Comparison of ENCODE assay signal across 28 cellular contexts in genomic region chr22:35348703-35349102, GRCh38.
"Had no signal": no experiment of that assay in that cellular context is flagged by ENCODE, and none has a peak within 500 bp of the region (broad histone marks: within the 10 kb centered on the region; RNA-seq: fewer than 3 reads in every experiment).

No MANE protein-coding gene starts in this region.

- H3K9me3 Mint-ChIP-seq: activated CD4-positive, alpha-beta T cell treated with anti-CD3 and anti-CD28 coated beads, Interleukin-2, amount 10 ng/mL, durations not matched to agents 7 days and 5 days; activated CD8-positive, alpha-beta T cell treated with anti-CD3 and anti-CD28 coated beads for 36 hours; activated T-cell treated with anti-CD3 and anti-CD28 coated beads, Interleukin-2, amount 50 U/mL, for 4 hours; activated T-helper 17 cell treated with anti-CD3 and anti-CD28 coated beads, Interleukin-2, amount 50 U/mL, for 72 hours; effector memory CD8-positive, alpha-beta T cell; nephron; stimulated activated effector memory CD8-positive, alpha-beta T cell treated with anti-CD3 and anti-CD28 coated beads, Interleukin-12 subunit alpha, Interleukin-12 subunit beta, amount 100 ng/mL, for 72 hours; stimulated activated naive CD8-positive, alpha-beta T cell treated with anti-CD3 and anti-CD28 coated beads, Interleukin-15, amount 100 ng/mL, for 72 hours; type B pancreatic cell; WTC11 had no signal

- FAIRE-seq: astrocyte, endothelial cell of umbilical vein had no signal

- H3K4me3 Mint-ChIP-seq: activated CD4-positive, alpha-beta T cell treated with anti-CD3 and anti-CD28 coated beads, Interleukin-2, amount 10 ng/mL, durations not matched to agents 7 days and 5 days; activated CD8-positive, alpha-beta T cell treated with anti-CD3 and anti-CD28 coated beads for 36 hours; activated T-cell treated with anti-CD3 and anti-CD28 coated beads, Interleukin-2, amount 50 U/mL, for 4 hours; activated T-helper 17 cell treated with anti-CD3 and anti-CD28 coated beads, Interleukin-2, amount 50 U/mL, for 72 hours; stimulated activated effector memory CD8-positive, alpha-beta T cell treated with anti-CD3 and anti-CD28 coated beads, Interleukin-12 subunit alpha, Interleukin-12 subunit beta, amount 100 ng/mL, for 72 hours; stimulated activated naive CD8-positive, alpha-beta T cell treated with anti-CD3 and anti-CD28 coated beads, Interleukin-15, amount 100 ng/mL, for 72 hours; WTC11 had no signal

- H3K27ac ChIP-seq: brain microvascular endothelial cell, right lobe of liver had no signal

- H3K9me3 ChIP-seq: heart left ventricle, neutrophil, ovary, right lobe of liver had no signal

- H3K27me3 Mint-ChIP-seq: activated T-helper 17 cell treated with anti-CD3 and anti-CD28 coated beads, Interleukin-2, amount 50 U/mL, for 72 hours had no signal

- DNase-seq: activated CD4-positive, alpha-beta T cell treated with anti-CD3 and anti-CD28 coated beads for 1 hour; activated CD4-positive, alpha-beta T cell treated with anti-CD3 and anti-CD28 coated beads, Interleukin-2, amount 10 ng/mL, durations not matched to agents 7 days and 5 days; activated CD8-positive, alpha-beta T cell treated with anti-CD3 and anti-CD28 coated beads for 36 hours; activated gamma-delta T cell treated with Interleukin-2 at 50 U/mL for 16 hours; activated naive CD4-positive, alpha-beta T cell treated with anti-CD3 and anti-CD28 coated beads, Interleukin-2, amount 50 U/mL, for 16 hours; activated T-cell treated with anti-CD3 and anti-CD28 coated beads, Interleukin-2, amount 50 U/mL, for 4 hours; amniotic stem cell; brain microvascular endothelial cell; cortex of kidney; effector memory CD8-positive, alpha-beta T cell; islet precursor cell; left cardiac atrium; left ventricle myocardium superior; stimulated activated CD4-positive, alpha-beta T cell treated with anti-CD3 and anti-CD28 coated beads, Interleukin-12 subunit alpha, Interleukin-12 subunit beta, amount 100 ng/mL, for 4 hours; stimulated activated CD4-positive, alpha-beta T cell treated with anti-CD3 and anti-CD28 coated beads, Interleukin-4, amount 100 ng/mL, for 24 hours; stimulated activated naive CD8-positive, alpha-beta T cell treated with anti-CD3 and anti-CD28 coated beads, Interleukin-15, amount 100 ng/mL, for 72 hours; T-helper 2 cell had no signal

- H3K36me3 Mint-ChIP-seq: type B pancreatic cell, WTC11 had no signal

- H3K27me3 ChIP-seq: brain microvascular endothelial cell, heart left ventricle, ovary, right lobe of liver had no signal

- ATAC-seq: activated CD8-positive, alpha-beta T cell treated with anti-CD3 and anti-CD28 coated beads for 36 hours; activated T-cell treated with anti-CD3 and anti-CD28 coated beads, Interleukin-2, amount 50 U/mL, for 4 hours; activated T-helper 17 cell treated with anti-CD3 and anti-CD28 coated beads, Interleukin-2, amount 50 U/mL, for 72 hours; effector memory CD8-positive, alpha-beta T cell; heart left ventricle; left cardiac atrium; left ventricle myocardium superior; right lobe of liver; stimulated activated effector memory CD8-positive, alpha-beta T cell treated with anti-CD3 and anti-CD28 coated beads, Interleukin-12 subunit alpha, Interleukin-12 subunit beta, amount 100 ng/mL, for 72 hours; stimulated activated naive CD8-positive, alpha-beta T cell treated with anti-CD3 and anti-CD28 coated beads, Interleukin-15, amount 100 ng/mL, for 72 hours; WTC11 had no signal

- H3K27ac Mint-ChIP-seq: activated CD4-positive, alpha-beta T cell treated with anti-CD3 and anti-CD28 coated beads, Interleukin-2, amount 10 ng/mL, durations not matched to agents 7 days and 5 days; activated CD8-positive, alpha-beta T cell treated with anti-CD3 and anti-CD28 coated beads for 36 hours had no signal

- H3K4me3 ChIP-seq: heart left ventricle, ovary, right lobe of liver had no signal

- H3K36me3 ChIP-seq: ovary had no signal
